ENCODE assay signal across 29 cellular contexts in genomic region chr1:55246331-55246730, GRCh38.
"Had no signal": no experiment of that assay in that cellular context is flagged by ENCODE, and none has a peak within 500 bp of the region (broad histone marks: within the 10 kb centered on the region; RNA-seq: fewer than 3 reads in every experiment).

No MANE protein-coding gene starts in this region.

- H3K4me1 ChIP-seq: ascending aorta had no signal

- H3K4me3 ChIP-seq: ascending aorta, MG63 had no signal

- DNase-seq: activated B cell treated with CpG ODN at 0.5 μM for 24 hours; activated CD4-positive, alpha-beta T cell treated with anti-CD3 and anti-CD28 coated beads for 1 hour; activated CD4-positive, alpha-beta T cell treated with anti-CD3 and anti-CD28 coated beads, Interleukin-2, amount 10 ng/mL, durations not matched to agents 24 days and 14 days; activated CD4-positive, alpha-beta T cell treated with anti-CD3 and anti-CD28 coated beads, Interleukin-2, amount 50 U/mL, for 48 hours; activated CD8-positive, alpha-beta memory T cell treated with anti-CD3 and anti-CD28 coated beads for 24 hours; activated effector memory CD4-positive, alpha-beta T cell treated with anti-CD3 and anti-CD28 coated beads, Interleukin-2, amount 50 U/mL, for 16 hours; activated naive CD4-positive, alpha-beta T cell treated with Interleukin-2 at 50 U/mL for 16 hours; activated naive CD8-positive, alpha-beta T cell treated with anti-CD3 and anti-CD28 coated beads, Interleukin-2, amount 50 U/mL, for 24 hours; activated T-cell treated with anti-CD3 and anti-CD28 coated beads, Interleukin-2, amount 50 U/mL, for 4 hours; amniotic stem cell; MG63; NCI-H1092 treated with DMSO at 0.1 percent for 48 hours; NCI-H1417 treated with DMSO at 0.1 percent for 48 hours; NCI-H1694; NCI-H2029; NCI-H2107; NCI-H2171 treated with DMSO at 0.1 percent for 48 hours; NCI-H345; NCI-H510A; NCI-H526 treated with DMSO at 0.1 percent for 48 hours; SHP77 treated with DMSO at 0.1 percent for 48 hours; T-helper 17 cell; T-helper 9 cell had no signal

- H3K9ac ChIP-seq: KMS-11 had no signal

- H3K36me3 ChIP-seq: ascending aorta, MG63 had no signal

- H3K27me3 Mint-ChIP-seq: activated B cell treated with CpG ODN at 0.5 μM for 24 hours; activated naive CD8-positive, alpha-beta T cell treated with anti-CD3 and anti-CD28 coated beads, Interleukin-2, amount 50 U/mL, for 24 hours; central memory CD8-positive, alpha-beta T cell had no signal

- H3K27ac ChIP-seq: ascending aorta, KMS-11 had no signal

- H3K4me3 Mint-ChIP-seq: activated B cell treated with CpG ODN at 0.5 μM for 24 hours; activated CD4-positive, alpha-beta T cell treated with anti-CD3 and anti-CD28 coated beads, Interleukin-2, amount 10 ng/mL, durations not matched to agents 24 days and 14 days; activated naive CD8-positive, alpha-beta T cell treated with anti-CD3 and anti-CD28 coated beads, Interleukin-2, amount 50 U/mL, for 24 hours; activated T-cell treated with anti-CD3 and anti-CD28 coated beads, Interleukin-2, amount 50 U/mL, for 4 hours; brain; central memory CD8-positive, alpha-beta T cell; T-helper 17 cell had no signal

- H3K36me3 Mint-ChIP-seq: activated naive CD4-positive, alpha-beta T cell treated with anti-CD3 and anti-CD28 coated beads, Interleukin-2, amount 50 U/mL, for 72 hours; brain had no signal

- H3K9me3 ChIP-seq: ascending aorta, MG63 had no signal

- H3K4me1 Mint-ChIP-seq: activated CD4-positive, alpha-beta T cell treated with anti-CD3 and anti-CD28 coated beads, Interleukin-2, amount 10 ng/mL, durations not matched to agents 24 days and 14 days; activated naive CD8-positive, alpha-beta T cell treated with anti-CD3 and anti-CD28 coated beads, Interleukin-2, amount 50 U/mL, for 24 hours; central memory CD8-positive, alpha-beta T cell had no signal

- H3K9me3 Mint-ChIP-seq: activated B cell treated with CpG ODN at 0.5 μM for 24 hours; activated CD4-positive, alpha-beta T cell treated with anti-CD3 and anti-CD28 coated beads, Interleukin-2, amount 10 ng/mL, durations not matched to agents 24 days and 14 days; activated naive CD8-positive, alpha-beta T cell treated with anti-CD3 and anti-CD28 coated beads, Interleukin-2, amount 50 U/mL, for 24 hours; activated T-cell treated with anti-CD3 and anti-CD28 coated beads, Interleukin-2, amount 50 U/mL, for 4 hours; brain; central memory CD8-positive, alpha-beta T cell had no signal

- H3K27me3 ChIP-seq: ascending aorta, MG63 had no signal

- ATAC-seq: activated naive CD4-positive, alpha-beta T cell treated with anti-CD3 and anti-CD28 coated beads, Interleukin-2, amount 50 U/mL, for 72 hours; activated naive CD8-positive, alpha-beta T cell treated with anti-CD3 and anti-CD28 coated beads, Interleukin-2, amount 50 U/mL, for 24 hours; activated T-cell treated with anti-CD3 and anti-CD28 coated beads, Interleukin-2, amount 50 U/mL, for 4 hours; PC-3; T-helper 17 cell had no signal

- H3K27ac Mint-ChIP-seq: activated B cell treated with CpG ODN at 0.5 μM for 24 hours; activated CD4-positive, alpha-beta T cell treated with anti-CD3 and anti-CD28 coated beads, Interleukin-2, amount 10 ng/mL, durations not matched to agents 24 days and 14 days; activated naive CD4-positive, alpha-beta T cell treated with anti-CD3 and anti-CD28 coated beads, Interleukin-2, amount 50 U/mL, for 72 hours; activated naive CD8-positive, alpha-beta T cell treated with anti-CD3 and anti-CD28 coated beads, Interleukin-2, amount 50 U/mL, for 24 hours; brain; T-helper 17 cell had no signal

- H3K4me2 ChIP-seq: KMS-11 had no signal
